Comparison of ENCODE assay signal across 1 cellular context in genomic region chr10:99775850-99776249, GRCh38.
TF ChIP-seq lines count a peak whose summit lies in the region.

No MANE protein-coding gene starts in this region.

TF ChIP-seq in HepG2, 621 proteins besides CTCF, POLR2A, EP300 and RAD21 (continues in another document):
- TF ChIP-seq KDM2A (CRISPR knock-in tag; IDR thresholded peaks at IDR 0.05; ENCODE audit: borderline replicate concordance, low read depth) (no peak), MTERF4 (CRISPR knock-in tag; IDR thresholded peaks at IDR 0.05) (no peak), GLI4 (CRISPR knock-in tag; IDR thresholded peaks at IDR 0.05; ENCODE audit: borderline replicate concordance) (no peak), ZFP36L1 (CRISPR knock-in tag; IDR thresholded peaks at IDR 0.05) (no peak), ZNF83 (CRISPR knock-in tag; IDR thresholded peaks at IDR 0.05; ENCODE audit: borderline replicate concordance) (no peak), ZNF136 (CRISPR knock-in tag; IDR thresholded peaks at IDR 0.05; ENCODE audit: low read depth) (no peak), ZNF737 (CRISPR knock-in tag; IDR thresholded peaks at IDR 0.05; ENCODE audit: borderline replicate concordance) (no peak), NCOR1 (IDR thresholded peaks at IDR 0.05; ENCODE audit: borderline replicate concordance, low read length) (peak; percentile 73; the same call in 1 of the 2 replicates), HHEX (CRISPR knock-in tag; IDR thresholded peaks at IDR 0.05) (no peak), MAF1 (CRISPR knock-in tag; IDR thresholded peaks at IDR 0.05; ENCODE audit: borderline replicate concordance) (no peak), ARNTL (CRISPR knock-in tag; IDR thresholded peaks at IDR 0.05) (no peak), TBX3 (IDR thresholded peaks at IDR 0.05; ENCODE audit: borderline replicate concordance) (no peak), ZNF790 (CRISPR knock-in tag; IDR thresholded peaks at IDR 0.05; ENCODE audit: borderline replicate concordance) (no peak), EED (CRISPR knock-in tag; IDR thresholded peaks at IDR 0.05) (no peak), MAFF (IDR thresholded peaks at IDR 0.05; ENCODE audit: low read depth, low read length) (peak; percentile 82), ATF7 (IDR thresholded peaks at IDR 0.05) (peak; percentile 3; the same call in 1 of the 2 replicates), ATF7 (CRISPR knock-in tag; IDR thresholded peaks at IDR 0.05) (no peak), ZNF550 (CRISPR knock-in tag; IDR thresholded peaks at IDR 0.05; ENCODE audit: borderline replicate concordance) (no peak), ISX (CRISPR knock-in tag; conservative IDR thresholded peaks at IDR 0.05) (no peak), ZNF431 (CRISPR knock-in tag; IDR thresholded peaks at IDR 0.05; ENCODE audit: borderline replicate concordance, low read depth) (no peak), MNT (IDR thresholded peaks at IDR 0.05) (no peak), TRIM24 (CRISPR knock-in tag; IDR thresholded peaks at IDR 0.05) (no peak), HNF4A (CRISPR knock-in tag; IDR thresholded peaks at IDR 0.05) (peak; percentile 14; the same call in 1 of the 2 replicates), FOSL2 (CRISPR knock-in tag; IDR thresholded peaks at IDR 0.05) (peak; percentile 48; the same call in 1 of the 2 replicates), SOX13 (IDR thresholded peaks at IDR 0.05) (no peak), SOX13 (CRISPR knock-in tag; conservative IDR thresholded peaks at IDR 0.05 in 1 of 2, IDR thresholded peaks at IDR 0.05 in 1 of 2) (peak in 1 of 2 experiments; percentile 17; a peak in 1 of 4 replicates), BCL3 (CRISPR knock-in tag; IDR thresholded peaks at IDR 0.05) (no peak), ZNF10 (CRISPR knock-in tag; IDR thresholded peaks at IDR 0.05; ENCODE audit: borderline replicate concordance, low read depth) (no peak), ZNF318 (CRISPR knock-in tag; IDR thresholded peaks at IDR 0.05) (no peak), NFATC3 (CRISPR knock-in tag; IDR thresholded peaks at IDR 0.05) (no peak), DDIT3 (CRISPR knock-in tag; IDR thresholded peaks at IDR 0.05) (no peak), TAF1 (CRISPR knock-in tag; IDR thresholded peaks at IDR 0.05) (no peak), ZNF333 (CRISPR knock-in tag; IDR thresholded peaks at IDR 0.05; ENCODE audit: borderline replicate concordance) (no peak), TFE3 (CRISPR knock-in tag; IDR thresholded peaks at IDR 0.05) (no peak), ATF3 (CRISPR knock-in tag; IDR thresholded peaks at IDR 0.05) (peak; percentile 72; the same call in 1 of the 2 replicates), BHLHE40 (IDR thresholded peaks at IDR 0.05; ENCODE audit: low read length) (no peak), SALL1 (CRISPR knock-in tag; IDR thresholded peaks at IDR 0.05) (no peak), ZNF468 (CRISPR knock-in tag; IDR thresholded peaks at IDR 0.05) (no peak), ZNF749 (CRISPR knock-in tag; IDR thresholded peaks at IDR 0.05; ENCODE audit: borderline replicate concordance) (no peak), HINFP (CRISPR knock-in tag; IDR thresholded peaks at IDR 0.05; ENCODE audit: low read depth) (no peak), DZIP1 (CRISPR knock-in tag; IDR thresholded peaks at IDR 0.05) (no peak), FOXK1 (CRISPR knock-in tag; IDR thresholded peaks at IDR 0.05; ENCODE audit: borderline replicate concordance, low read depth) (no peak), ZNF337 (CRISPR knock-in tag; IDR thresholded peaks at IDR 0.05; ENCODE audit: borderline replicate concordance, low read depth) (no peak), ZSCAN12 (CRISPR knock-in tag; IDR thresholded peaks at IDR 0.05) (no peak), STAT5B (CRISPR knock-in tag; IDR thresholded peaks at IDR 0.05) (no peak), MEF2D (CRISPR knock-in tag; IDR thresholded peaks at IDR 0.05) (no peak)
